ENCODE assay signal across 1 cellular context in the genomic region with DNA sequence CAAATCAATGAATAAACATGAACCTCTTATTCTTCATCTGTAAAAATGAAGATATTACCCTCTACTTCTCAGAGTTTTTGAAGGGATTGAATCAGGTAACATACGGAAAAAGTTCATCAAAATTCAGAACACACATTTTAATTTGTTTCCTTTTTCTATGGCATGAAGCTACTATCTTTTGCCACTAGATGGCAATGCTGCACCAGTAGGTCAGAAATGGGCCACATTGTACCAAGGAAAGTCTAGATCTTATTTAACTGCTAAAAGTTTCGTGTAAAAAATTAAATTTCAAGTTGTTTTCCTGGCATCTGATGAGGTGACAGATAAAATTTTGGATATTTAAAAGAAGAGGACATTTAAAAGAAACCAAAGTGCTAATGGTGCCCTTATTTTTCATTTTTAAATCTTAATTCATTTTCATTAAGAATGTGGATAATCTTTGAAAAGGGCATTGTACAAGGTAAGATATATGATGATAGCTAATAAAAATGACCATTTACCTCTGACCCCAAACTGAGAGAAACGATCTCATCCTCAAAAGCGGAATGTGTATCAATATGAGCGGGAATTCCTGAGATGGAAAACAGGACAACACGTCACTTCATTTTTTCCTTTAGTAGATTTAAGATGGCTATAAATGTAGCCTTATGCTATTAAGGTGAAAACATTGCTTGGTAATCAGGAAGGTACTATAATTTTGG.
TF ChIP-seq lines count a peak whose summit lies in the region.

No MANE protein-coding gene starts in this region.

TF ChIP-seq in IMR-90, 13 proteins besides CTCF, POLR2A, EP300 and RAD21 (continued from another document):
- TF ChIP-seq, protein P1, sequence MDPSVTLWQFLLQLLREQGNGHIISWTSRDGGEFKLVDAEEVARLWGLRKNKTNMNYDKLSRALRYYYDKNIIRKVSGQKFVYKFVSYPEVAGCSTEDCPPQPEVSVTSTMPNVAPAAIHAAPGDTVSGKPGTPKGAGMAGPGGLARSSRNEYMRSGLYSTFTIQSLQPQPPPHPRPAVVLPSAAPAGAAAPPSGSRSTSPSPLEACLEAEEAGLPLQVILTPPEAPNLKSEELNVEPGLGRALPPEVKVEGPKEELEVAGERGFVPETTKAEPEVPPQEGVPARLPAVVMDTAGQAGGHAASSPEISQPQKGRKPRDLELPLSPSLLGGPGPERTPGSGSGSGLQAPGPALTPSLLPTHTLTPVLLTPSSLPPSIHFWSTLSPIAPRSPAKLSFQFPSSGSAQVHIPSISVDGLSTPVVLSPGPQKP (IDR thresholded peaks at IDR 0.05; ENCODE audit: borderline replicate concordance, low read depth, low read length): no peak
- TF ChIP-seq SMC3 (IDR thresholded peaks at IDR 0.05; ENCODE audit: low read depth, low read length): peak; percentile 76
- no peak for TF ChIP-seq NFE2L2 (IDR thresholded peaks at IDR 0.05; ENCODE audit: low read depth, low read length)
- TF ChIP-seq MAZ (IDR thresholded peaks at IDR 0.05; ENCODE audit: borderline replicate concordance, low read depth, low read length): no peak
- TF ChIP-seq CEBPB (IDR thresholded peaks at IDR 0.05; ENCODE audit: low read depth, low read length): no peak
